ENCODE assay signal across 11 cellular contexts in the genomic region with DNA sequence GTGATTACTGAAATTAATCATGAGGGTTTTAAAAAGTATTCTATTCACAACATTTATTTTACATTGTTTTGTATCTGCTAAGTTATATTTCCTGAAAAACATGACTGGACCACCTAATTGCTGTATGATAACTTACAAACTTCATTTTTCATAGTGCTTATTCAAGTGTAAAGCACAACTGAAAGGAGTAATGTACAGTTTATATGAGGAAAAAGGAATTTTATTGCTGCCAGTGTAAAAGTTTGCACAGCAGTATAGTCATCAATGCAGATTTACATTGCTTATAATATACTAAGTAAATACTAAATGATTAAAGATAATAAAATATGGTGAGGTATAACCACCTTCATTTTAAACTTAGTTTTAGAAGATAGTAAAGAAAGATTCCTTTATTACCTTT. TPM values are rescaled to one million over a fixed set of nuclear protein-coding genes. Genes with fewer than 3 reads are reported as not detected.
DNase-seq lines count a peak whose midpoint lies in the region; ATAC-seq and TF ChIP-seq lines count a peak whose summit lies in the region.
"Had no signal": no experiment of that assay in that cellular context is flagged by ENCODE, and none has a peak within 500 bp of the region (broad histone marks: within the 10 kb centered on the region; RNA-seq: fewer than 3 reads in every experiment).

No MANE protein-coding gene starts in this region.

- H3K4me1 ChIP-seq in hepatocyte (ENCODE audit: insufficient read depth): peaks cover 19% of the 10 kb centered on the region

- H3K9me3 ChIP-seq in hepatocyte (ENCODE audit: low read depth) (no peaks in the 10 kb centered on the region), WERI-Rb-1 (ENCODE audit: severe bottlenecking) (no peaks in the 10 kb centered on the region)

- no peak overlapping the region for H2AFZ ChIP-seq in hepatocyte

- no peak for ATAC-seq in activated CD8-positive, alpha-beta T cell treated with anti-CD3 and anti-CD28 coated beads for 36 hours
- ATAC-seq in stimulated activated memory B cell treated with anti-CD40 and anti-IgM and Interleukin-4, amounts not matched to agents 10 μg/mL and 1 μg/mL and 100 μg/mL, for 72 hours: no peak
- no peak for ATAC-seq in GM18498 (IDR thresholded peaks at IDR 0.05; ENCODE audit: unreplicated experiment)

- H3K4me1 Mint-ChIP-seq in activated CD8-positive, alpha-beta T cell treated with anti-CD3 and anti-CD28 coated beads for 36 hours (ENCODE audit: low read depth): peaks cover 41% of the 10 kb centered on the region
- H3K4me1 Mint-ChIP-seq in stimulated activated memory B cell treated with anti-CD40 and anti-IgM and Interleukin-4, amounts not matched to agents 10 μg/mL and 1 μg/mL and 100 μg/mL, for 72 hours: peaks cover 52% of the 10 kb centered on the region

- peaks cover 36% of the 10 kb centered on the region for H3K36me3 Mint-ChIP-seq in activated CD8-positive, alpha-beta T cell treated with anti-CD3 and anti-CD28 coated beads for 36 hours (ENCODE audit: low read depth)
- peaks cover 20% of the 10 kb centered on the region for H3K36me3 Mint-ChIP-seq in stimulated activated memory B cell treated with anti-CD40 and anti-IgM and Interleukin-4, amounts not matched to agents 10 μg/mL and 1 μg/mL and 100 μg/mL, for 72 hours

- H3K27me3 Mint-ChIP-seq in activated CD8-positive, alpha-beta T cell treated with anti-CD3 and anti-CD28 coated beads for 36 hours: no peaks in the 10 kb centered on the region
- no peaks in the 10 kb centered on the region for H3K27me3 Mint-ChIP-seq in stimulated activated memory B cell treated with anti-CD40 and anti-IgM and Interleukin-4, amounts not matched to agents 10 μg/mL and 1 μg/mL and 100 μg/mL, for 72 hours

- TF ChIP-seq CTCF in HL-60 (IDR thresholded peaks at IDR 0.05; ENCODE audit: insufficient read depth, low read length) (no peak), hepatocyte (IDR thresholded peaks at IDR 0.05; ENCODE audit: poor library complexity) (no peak), WERI-Rb-1 (IDR thresholded peaks at IDR 0.05; ENCODE audit: low read depth, low read length) (no peak)
- no peak for TF ChIP-seq CTCF in activated CD8-positive, alpha-beta T cell treated with anti-CD3 and anti-CD28 coated beads for 36 hours (IDR thresholded peaks at IDR 0.05)

- POLR2A ChIA-PET in activated CD8-positive, alpha-beta T cell treated with anti-CD3 and anti-CD28 coated beads for 36 hours (lab: Charles Lee): interaction anchor here (0.7 to 1.0 kb wide), 2 partner anchors 50 to 199 kb away, joined by 3 to 4 read pairs; no protein-coding TSS in a partner anchor

- DNase-seq in HL-60 (ENCODE audit: low read depth in 1 of 2, low spot score in 1 of 2): no peak
- DNase-seq in activated CD8-positive, alpha-beta T cell treated with anti-CD3 and anti-CD28 coated beads for 36 hours: no peak
- DNase-seq in hepatocyte (ENCODE audit: low spot score): no peak
- no peak for DNase-seq in WERI-Rb-1
- DNase-seq in nucleus accumbens (lab: John Stamatoyannopoulos, UW): no peak
- DNase-seq in amniotic stem cell (lab: John Stamatoyannopoulos, UW): no peak
- DNase-seq: hippocampal formation, SIG-M5, trophoblast cell had no signal

- H3K36me3 ChIP-seq in hepatocyte (replicated peaks; ENCODE audit: insufficient read depth, low read depth) (no peaks in the 10 kb centered on the region), WERI-Rb-1 (no peaks in the 10 kb centered on the region)

- no peaks in the 10 kb centered on the region for H3K9me2 ChIP-seq in hepatocyte (replicated peaks; ENCODE audit: insufficient read depth)

- H3K4me3 Mint-ChIP-seq in activated CD8-positive, alpha-beta T cell treated with anti-CD3 and anti-CD28 coated beads for 36 hours: peak overlapping the region; percentile 87
- peak overlapping the region; percentile 92 for H3K4me3 Mint-ChIP-seq in stimulated activated memory B cell treated with anti-CD40 and anti-IgM and Interleukin-4, amounts not matched to agents 10 μg/mL and 1 μg/mL and 100 μg/mL, for 72 hours

- H4K20me1 ChIP-seq in hepatocyte (ENCODE audit: insufficient read depth, poor library complexity, severe bottlenecking): peaks cover 80% of the 10 kb centered on the region

- peaks cover 84% of the 10 kb centered on the region for H3K79me2 ChIP-seq in hepatocyte

- H3K27ac ChIP-seq in HL-60 (replicated peaks) (peak overlapping the region; percentile 66), hepatocyte (peak overlapping the region; percentile 98), WERI-Rb-1 (no peak overlapping the region)

- H3K4me3 ChIP-seq in HL-60 (replicated peaks; ENCODE audit: insufficient read depth, low read length): peak overlapping the region; percentile 86
- peak overlapping the region; percentile 81 for H3K4me3 ChIP-seq in hepatocyte
- no peak overlapping the region for H3K4me3 ChIP-seq in WERI-Rb-1 (ENCODE audit: low read depth, low read length)

- no peaks in the 10 kb centered on the region for H3K27me3 ChIP-seq in HL-60 (ENCODE audit: insufficient read depth, poor library complexity, severe bottlenecking)
- no peaks in the 10 kb centered on the region for H3K27me3 ChIP-seq in hepatocyte
- no peaks in the 10 kb centered on the region for H3K27me3 ChIP-seq in WERI-Rb-1 (ENCODE audit: insufficient read depth, low read depth, severe bottlenecking)

- H3K9me3 Mint-ChIP-seq in activated CD8-positive, alpha-beta T cell treated with anti-CD3 and anti-CD28 coated beads for 36 hours: no peaks in the 10 kb centered on the region
- H3K9me3 Mint-ChIP-seq in stimulated activated memory B cell treated with anti-CD40 and anti-IgM and Interleukin-4, amounts not matched to agents 10 μg/mL and 1 μg/mL and 100 μg/mL, for 72 hours: no peaks in the 10 kb centered on the region

- intact Hi-C loops in activated CD8-positive, alpha-beta T cell treated with anti-CD3 and anti-CD28 coated beads for 36 hours (cut with micrococcal nuclease): loop anchor here (5.0 kb wide), 1 partner anchor 405 kb away; no protein-coding TSS in a partner anchor

- H3K4me2 ChIP-seq in hepatocyte: peak overlapping the region; percentile 83

- H3K27ac Mint-ChIP-seq in activated CD8-positive, alpha-beta T cell treated with anti-CD3 and anti-CD28 coated beads for 36 hours: no peak overlapping the region
- H3K27ac Mint-ChIP-seq in stimulated activated memory B cell treated with anti-CD40 and anti-IgM and Interleukin-4, amounts not matched to agents 10 μg/mL and 1 μg/mL and 100 μg/mL, for 72 hours: no peak overlapping the region

- CTCF ChIA-PET in activated CD8-positive, alpha-beta T cell treated with anti-CD3 and anti-CD28 coated beads for 36 hours (lab: Charles Lee): no interaction called here

RNA-seq across cellular contexts. Expression of a gene that starts 4.0 kb away (rescaled TPM):
- total RNA-seq in activated CD8-positive, alpha-beta T cell treated with anti-CD3 and anti-CD28 coated beads for 36 hours: 10 to 100 TPM; 48.9 to 51.8 TPM
- 102 and 128 TPM in 2 replicates for total RNA-seq in hepatocyte
- 32.8 and 33.6 TPM in 2 replicates for polyA plus RNA-seq in hepatocyte

RNA-seq across cellular contexts. Expression of a gene that starts 4.1 kb away (rescaled TPM):
- under 1 TPM; 0.43 to 0.61 TPM for total RNA-seq in activated CD8-positive, alpha-beta T cell treated with anti-CD3 and anti-CD28 coated beads for 36 hours
- 0.53 and 1.2 TPM in 2 replicates for total RNA-seq in hepatocyte
- polyA plus RNA-seq in hepatocyte: 0.21 and 0.50 TPM in 2 replicates

RNA-seq across cellular contexts. Expression of a gene that starts 49.4 kb away (rescaled TPM):
- 10 to 100 TPM; 43.8 to 49.3 TPM for total RNA-seq in activated CD8-positive, alpha-beta T cell treated with anti-CD3 and anti-CD28 coated beads for 36 hours
- 50.7 and 52.6 TPM in 2 replicates for total RNA-seq in hepatocyte
- 31.6 and 33.4 TPM in 2 replicates for polyA plus RNA-seq in hepatocyte
